Comparison of ENCODE assay signal across 20 cellular contexts in the genomic region with DNA sequence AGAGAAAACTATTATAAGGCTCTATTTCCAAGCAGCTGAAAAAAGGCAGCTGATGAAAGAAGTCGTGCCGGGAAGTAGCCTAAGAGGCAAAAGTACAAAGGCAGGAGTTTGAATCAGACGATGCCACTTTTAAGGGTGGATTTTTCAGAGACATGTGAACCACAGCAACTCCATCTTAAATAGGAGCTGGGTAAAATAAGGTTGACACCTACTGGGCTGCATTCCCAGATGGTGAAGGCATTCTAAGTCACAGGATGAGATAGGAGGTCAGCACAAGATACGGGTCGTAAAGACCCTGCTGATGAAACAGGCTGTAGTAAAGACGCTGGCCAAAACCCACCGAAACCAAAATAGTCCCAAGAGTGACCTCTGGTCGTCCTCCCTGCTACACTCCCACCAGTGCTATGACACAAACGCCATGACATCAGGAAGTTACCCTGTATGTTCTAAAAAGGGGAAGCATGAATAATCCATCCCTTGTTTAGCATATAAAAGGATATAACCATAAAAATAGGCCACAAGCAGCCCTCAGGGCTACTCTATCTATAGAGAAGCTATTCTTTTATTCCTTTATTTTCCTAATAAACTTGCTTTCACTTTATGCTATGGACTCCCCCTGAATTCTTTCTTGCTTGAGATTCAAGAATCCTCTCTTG.
"Had no signal": no experiment of that assay in that cellular context is flagged by ENCODE, and none has a peak within 500 bp of the region (broad histone marks: within the 10 kb centered on the region; RNA-seq: fewer than 3 reads in every experiment).

No MANE protein-coding gene starts in this region.

- H3K4me3 ChIP-seq: esophagus squamous epithelium, pancreas, right lobe of liver, suprapubic skin, transverse colon had no signal

- H3K27me3 ChIP-seq: esophagus squamous epithelium, neutrophil, pancreas, right lobe of liver, suprapubic skin, transverse colon had no signal

- H3K9me3 ChIP-seq: esophagus squamous epithelium, neutrophil, pancreas, right lobe of liver, suprapubic skin, transverse colon had no signal

- H3K36me3 ChIP-seq: esophagus squamous epithelium, neutrophil, pancreas, right lobe of liver, suprapubic skin, transverse colon had no signal

- H3K4me1 ChIP-seq: esophagus squamous epithelium, right lobe of liver, suprapubic skin, transverse colon had no signal

- DNase-seq: activated CD4-positive, alpha-beta T cell treated with anti-CD3 and anti-CD28 coated beads for 36 hours; activated CD4-positive, alpha-beta T cell treated with anti-CD3 and anti-CD28 coated beads, Interleukin-2, amount 50 U/mL, for 48 hours; amniotic stem cell; dermis blood vessel endothelial cell; effector memory CD4-positive, alpha-beta T cell; esophagus squamous epithelium; hippocampal formation; left cardiac atrium; mesendoderm; natural killer cell; pancreas; right lobe of liver; small intestine; stimulated activated CD4-positive, alpha-beta T cell treated with anti-CD3 and anti-CD28 coated beads, Interleukin-15, amount 100 ng/mL, for 24 hours; stimulated activated CD4-positive, alpha-beta T cell treated with anti-CD3 and anti-CD28 coated beads, Interleukin-2, amount 100 ng/mL, for 48 hours; stimulated activated naive CD8-positive, alpha-beta T cell treated with anti-CD3 and anti-CD28 coated beads, Interleukin-15, amount 100 ng/mL, for 72 hours; T-helper 2 cell; transverse colon had no signal
